ENCODE assay signal across 18 cellular contexts in the genomic region with DNA sequence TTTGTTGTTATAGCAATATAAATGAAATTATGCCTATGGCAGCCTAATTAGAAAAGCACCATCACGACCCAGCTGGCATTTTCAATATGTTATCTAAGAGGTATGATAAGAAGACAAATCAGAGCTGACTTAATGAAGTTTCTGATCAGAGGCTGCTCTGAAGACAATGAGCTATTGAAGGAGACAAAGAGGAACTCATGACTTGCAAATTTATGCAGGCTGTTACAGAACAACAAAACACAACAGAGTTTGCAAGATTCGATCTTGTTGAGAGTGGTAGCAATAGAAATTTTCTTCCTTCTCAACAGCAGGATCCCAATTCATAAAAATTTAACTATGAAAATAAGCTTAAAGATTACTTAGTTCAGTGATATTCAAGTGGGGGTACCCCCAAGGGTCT. TPM values are rescaled to one million over a fixed set of nuclear protein-coding genes. Genes with fewer than 3 reads are reported as not detected.
DNase-seq lines count a peak whose midpoint lies in the region; ATAC-seq, FAIRE-seq and TF ChIP-seq lines count a peak whose summit lies in the region.
"Had no signal": no experiment of that assay in that cellular context is flagged by ENCODE, and none has a peak within 500 bp of the region (broad histone marks: within the 10 kb centered on the region; RNA-seq: fewer than 3 reads in every experiment).

No MANE protein-coding gene starts in this region.

- H3K9me3 ChIP-seq in HepG2 (ENCODE audit: low read length) (no peaks in the 10 kb centered on the region), right lobe of liver (no peaks in the 10 kb centered on the region), iPS-20b (ENCODE audit: insufficient read depth, low read depth, low read length) (no peaks in the 10 kb centered on the region), heart right ventricle (no peaks in the 10 kb centered on the region)

- H3K4me1 ChIP-seq in HepG2 (ENCODE audit: insufficient read depth, low read length) = no peaks in the 10 kb centered on the region
- no peaks in the 10 kb centered on the region for H3K4me1 ChIP-seq in right lobe of liver
- peaks cover 30% of the 10 kb centered on the region; the same call in 1 of the 2 replicates for H3K4me1 ChIP-seq in iPS-20b (ENCODE audit: insufficient read depth, low read length)
- peaks cover 0 to 6% (median 0%) of the 10 kb centered on the region in 9 donors for H3K4me1 ChIP-seq in heart right ventricle

- TF ChIP-seq RAD21 in HepG2 (CRISPR knock-in tag; IDR thresholded peaks at IDR 0.05) = no peak

- peaks cover 2% of the 10 kb centered on the region for H3K4me1 Mint-ChIP-seq in osteocyte (ENCODE audit: unreplicated experiment)

- H3K27me3 ChIP-seq in HepG2 (ENCODE audit: control insufficient read depth in 1 of 2, insufficient read depth in 2 of 2, low read length in 2 of 2) (no peaks in the 10 kb centered on the region), right lobe of liver (no peaks in the 10 kb centered on the region), iPS-20b (ENCODE audit: insufficient read depth, low read length) (no peaks in the 10 kb centered on the region), heart right ventricle (no peaks in the 10 kb centered on the region)

- H3K9me3 Mint-ChIP-seq in osteocyte (ENCODE audit: unreplicated experiment) = no peaks in the 10 kb centered on the region
- H3K9me3 Mint-ChIP-seq: CD14-positive monocyte had no signal

- H2AFZ ChIP-seq in HepG2 (ENCODE audit: low read length) = no peak overlapping the region
- H2AFZ ChIP-seq: PC-9 had no signal

- intact Hi-C loops in HepG2 (cut with micrococcal nuclease; ENCODE audit: unreplicated experiment) = no loop called here
- intact Hi-C loops in right lobe of liver (cut with DNase I) = no loop called here
- intact Hi-C loops in heart right ventricle (cut with DNase I) = no loop called here

- no peak for DNase-seq in HepG2 (ENCODE audit: low spot score)
- no peak for DNase-seq in right lobe of liver
- no peak for DNase-seq in osteocyte (ENCODE audit: extremely low spot score, unreplicated experiment)
- DNase-seq in SKM-1 treated with dmso at 0.1 percent for 144 hours (lab: John Stamatoyannopoulos, UW; ENCODE audit: unreplicated experiment) = no peak
- DNase-seq in heart right ventricle = no peak
- DNase-seq: COR-L47, IMR-90, NCI-H2081, NCI-H2227 treated with DMSO at 0.1 percent for 48 hours, NCI-H69, PC-9 had no signal

- no peak for TF ChIP-seq EP300 in HepG2 (IDR thresholded peaks at IDR 0.05; ENCODE audit: low read depth in 2 of 2, low read length in 2 of 2)
- TF ChIP-seq EP300 in HepG2 (CRISPR knock-in tag; IDR thresholded peaks at IDR 0.05; ENCODE audit: borderline replicate concordance) = no peak

- in situ Hi-C loops in HepG2 (cut with HindIII; ENCODE audit: extremely low pct_ligation_motif_present, low pct_unique_long_range_greater_than_20kb) = no loop called here

- CTCF ChIA-PET in HepG2 (lab: Yijun Ruan, JAX; ENCODE audit: low intra/inter-chr PET ratio, low total read pairs) = no interaction called here

- no peak overlapping the region for H3K4me2 ChIP-seq in HepG2 (ENCODE audit: low read depth, low read length)
- H3K4me2 ChIP-seq: PC-9 had no signal

- H3K9ac ChIP-seq in HepG2 (ENCODE audit: insufficient read depth, low read depth, low read length) (no peak overlapping the region), iPS-20b (ENCODE audit: low read depth, low read length) (no peak overlapping the region; the same call in 1 of the 2 replicates)

- no TSS peak for BruUV-seq in HepG2 (replicated peaks; lab: Mats Ljungman, UMichigan)

- no peaks in the 10 kb centered on the region for H3K79me2 ChIP-seq in HepG2 (ENCODE audit: insufficient read depth, low read length)

- H3K27me3 Mint-ChIP-seq in osteocyte (ENCODE audit: unreplicated experiment) = peaks cover 12% of the 10 kb centered on the region

- POLR2A ChIA-PET in HepG2 (lab: Yijun Ruan, JAX) = no interaction called here

- WGBS in HepG2 (ENCODE audit: low lambda C conversion rate) = 0% methylated on average over 2 of the region's 2 CpGs
- 31% methylated on average over 2 of the region's 2 CpGs for WGBS in right lobe of liver (ENCODE audit: insufficient coverage, low coverage, low lambda C conversion rate, missing lambda C conversion rate)
- WGBS in heart right ventricle, 2 donors = 62 to 66% methylated on average over 2 of the region's 2 CpGs

- H3K36me3 ChIP-seq in HepG2 (replicated peaks in 1 of 2; ENCODE audit: control insufficient read depth in 1 of 2, insufficient read depth in 2 of 2, low read length in 2 of 2) (no peaks in the 10 kb centered on the region), right lobe of liver (no peaks in the 10 kb centered on the region), iPS-20b (ENCODE audit: insufficient read depth, low read depth, low read length) (no peaks in the 10 kb centered on the region), heart right ventricle (no peaks in the 10 kb centered on the region)

- no peaks in the 10 kb centered on the region for H4K20me1 ChIP-seq in HepG2 (ENCODE audit: insufficient read depth, low read length)

- FAIRE-seq in HepG2 (lab: Jason Lieb, UNC) = no peak
- FAIRE-seq: A204.1, H54 had no signal

- no peak for TF ChIP-seq POLR2A in HepG2 (IDR thresholded peaks at IDR 0.05; ENCODE audit: insufficient read depth in 1 of 2, low read depth in 2 of 2, low read length in 2 of 2)
- TF ChIP-seq POLR2A in right lobe of liver (IDR thresholded peaks at IDR 0.05) = no peak

- H3K27ac Mint-ChIP-seq in osteocyte (ENCODE audit: unreplicated experiment) = no peak overlapping the region
- H3K27ac Mint-ChIP-seq: CD14-positive monocyte had no signal

- H3K4me3 ChIP-seq in HepG2 (replicated peaks in 1 of 3; ENCODE audit: insufficient read depth in 1 of 3, low read depth in 2 of 3, low read length in 3 of 3) (no peak overlapping the region), right lobe of liver (no peak overlapping the region), iPS-20b (ENCODE audit: low read length) (no peak overlapping the region), heart right ventricle (no peak overlapping the region)
- H3K4me3 ChIP-seq: PC-9 had no signal

- ATAC-seq in HepG2 (no peak), right lobe of liver (no peak), heart right ventricle (no peak)

- no peak overlapping the region for H3K4me3 Mint-ChIP-seq in osteocyte (ENCODE audit: unreplicated experiment)
- H3K4me3 Mint-ChIP-seq: CD14-positive monocyte had no signal

- TF ChIP-seq CTCF in HepG2 (CRISPR knock-in tag; IDR thresholded peaks at IDR 0.05) (no peak), right lobe of liver (IDR thresholded peaks at IDR 0.05) (no peak), osteocyte (IDR thresholded peaks at IDR 0.05) (no peak), heart right ventricle (IDR thresholded peaks at IDR 0.05) (no peak)

- H3K27ac ChIP-seq in HepG2 (ENCODE audit: extremely low read length, insufficient read depth, low read length) (no peak overlapping the region), right lobe of liver (no peak overlapping the region), cingulate gyrus (ENCODE audit: low read depth, low read length) (peak overlapping the region; percentile 97), iPS-20b (ENCODE audit: low read length) (peak overlapping the region; percentile 11), temporal lobe (ENCODE audit: low read depth, low read length) (peak overlapping the region; percentile 91), heart right ventricle (no peak overlapping the region)
- H3K27ac ChIP-seq: PC-9 had no signal

- H3K36me3 Mint-ChIP-seq in osteocyte (ENCODE audit: unreplicated experiment) = no peaks in the 10 kb centered on the region
- H3K36me3 Mint-ChIP-seq: CD14-positive monocyte had no signal

TF ChIP-seq in HepG2, 621 proteins besides CTCF, POLR2A, EP300 and RAD21:
- TF ChIP-seq ZNF816 (CRISPR knock-in tag; IDR thresholded peaks at IDR 0.05; ENCODE audit: borderline replicate concordance) = no peak
- peak; percentile 22; the same call in 1 of the 2 replicates for TF ChIP-seq NFE2L2 (IDR thresholded peaks at IDR 0.05; ENCODE audit: low read length)
- no peak for TF ChIP-seq ZNF234 (CRISPR knock-in tag; conservative IDR thresholded peaks at IDR 0.05)
- TF ChIP-seq RFX5 (IDR thresholded peaks at IDR 0.05; ENCODE audit: low read depth, low read length) = no peak

RNA-seq across cellular contexts. Expression of a gene that starts 7.7 kb away (rescaled TPM):
- total RNA-seq in HepG2 (2016; rRNA removed; fragmentation: Illumina TruSeq; extraction: Trizol) (not detected in 2 replicates), right lobe of liver (not detected), temporal lobe (0.25 TPM), osteocyte (not detected in 2 replicates), heart right ventricle (not detected)
- total RNA-seq in HepG2 (2016; cell fraction: cytosol; rRNA removed; fragmentation: Illumina TruSeq; extraction: Trizol; ENCODE audit: low read depth) = not detected in 2 replicates
- not detected in 2 replicates for total RNA-seq in HepG2 (2016; cell fraction: insoluble cytoplasmic fraction; rRNA removed; fragmentation: Illumina TruSeq; extraction: Trizol)
- not detected in 2 replicates for total RNA-seq in HepG2 (2016; cell fraction: membrane; rRNA removed; fragmentation: Illumina TruSeq; extraction: Trizol)
- total RNA-seq in HepG2 (2016; cell fraction: nucleus; rRNA removed; fragmentation: Illumina TruSeq; extraction: Trizol) = not detected in 2 replicates
- polyA plus RNA-seq in HepG2 (2011; rRNA removed) (not detected in 2 replicates), heart right ventricle (not detected)
- polyA plus RNA-seq in HepG2 (2011; cell fraction: cytosol; rRNA removed) = not detected in 2 replicates
- not detected in 2 replicates for polyA plus RNA-seq in HepG2 (2011; cell fraction: nucleus; rRNA removed)
- not detected in 2 replicates for polyA plus RNA-seq in HepG2 (2012)
- not detected in 2 replicates for polyA plus RNA-seq in HepG2 (2016; cell fraction: cytosol; fragmentation: Illumina TruSeq; extraction: Trizol; ENCODE audit: low read depth)
- not detected in 2 replicates for polyA plus RNA-seq in HepG2 (2016; cell fraction: insoluble cytoplasmic fraction; fragmentation: Illumina TruSeq; extraction: Trizol; ENCODE audit: low read depth)
- polyA plus RNA-seq in HepG2 (2016; cell fraction: membrane; fragmentation: Illumina TruSeq; extraction: Trizol; ENCODE audit: low read depth) = not detected in 2 replicates
- polyA plus RNA-seq in HepG2 (2016; cell fraction: nucleus; fragmentation: Illumina TruSeq; extraction: Trizol; ENCODE audit: insufficient read depth, low read depth) = not detected in 2 replicates
- not detected in 2 replicates for polyA minus RNA-seq in HepG2 (2011; rRNA and poly(A)+ RNA removed; ENCODE audit: low replicate concordance)
- not detected in 2 replicates for polyA minus RNA-seq in HepG2 (2011; cell fraction: cytosol; rRNA and poly(A)+ RNA removed)
- not detected in 2 replicates for polyA minus RNA-seq in HepG2 (2011; cell fraction: nucleus; rRNA and poly(A)+ RNA removed)
- total RNA-seq: IMR-90, LHCN-M2, PC-9 had no signal
- polyA plus RNA-seq: CD14-positive monocyte, IMR-90 had no signal

Comparison
In these comparisons a context has a peak if more than half of its experiments do, and no peak if none do; other contexts are left out.
1. H3K27ac ChIP-seq: peak in cingulate gyrus (single experiment), iPS-20b (single experiment) and temporal lobe (single experiment); none in HepG2 (single experiment), right lobe of liver (0 of 3) and heart right ventricle (0 of 10).